Comparison of ENCODE assay signal across 10 cellular contexts in genomic region chr5:68861099-68861498, GRCh38.
"Had no signal": no experiment of that assay in that cellular context is flagged by ENCODE, and none has a peak within 500 bp of the region (broad histone marks: within the 10 kb centered on the region; RNA-seq: fewer than 3 reads in every experiment).

No MANE protein-coding gene starts in this region.

- DNase-seq: GM23248, GOT3, H9, HCEC 1CT, HFFc6 had no signal

- ATAC-seq: HepG2 had no signal

- FAIRE-seq: H54, HepG2 had no signal

- H3K27ac Mint-ChIP-seq: H9, HFFc6, IgD-negative memory B cell had no signal

- H3K4me2 ChIP-seq: KMS-11 had no signal

- H3K4me3 Mint-ChIP-seq: H9, HFFc6, IgD-negative memory B cell had no signal

- H3K27ac ChIP-seq: GM23248, HL-60, KMS-11 had no signal

- H2AFZ ChIP-seq: GM23248 had no signal

- H3K4me3 ChIP-seq: GM23248 had no signal

- H3K9ac ChIP-seq: GM23248, KMS-11 had no signal
